17 cellular contexts compared by ENCODE assay signal in the genomic region with DNA sequence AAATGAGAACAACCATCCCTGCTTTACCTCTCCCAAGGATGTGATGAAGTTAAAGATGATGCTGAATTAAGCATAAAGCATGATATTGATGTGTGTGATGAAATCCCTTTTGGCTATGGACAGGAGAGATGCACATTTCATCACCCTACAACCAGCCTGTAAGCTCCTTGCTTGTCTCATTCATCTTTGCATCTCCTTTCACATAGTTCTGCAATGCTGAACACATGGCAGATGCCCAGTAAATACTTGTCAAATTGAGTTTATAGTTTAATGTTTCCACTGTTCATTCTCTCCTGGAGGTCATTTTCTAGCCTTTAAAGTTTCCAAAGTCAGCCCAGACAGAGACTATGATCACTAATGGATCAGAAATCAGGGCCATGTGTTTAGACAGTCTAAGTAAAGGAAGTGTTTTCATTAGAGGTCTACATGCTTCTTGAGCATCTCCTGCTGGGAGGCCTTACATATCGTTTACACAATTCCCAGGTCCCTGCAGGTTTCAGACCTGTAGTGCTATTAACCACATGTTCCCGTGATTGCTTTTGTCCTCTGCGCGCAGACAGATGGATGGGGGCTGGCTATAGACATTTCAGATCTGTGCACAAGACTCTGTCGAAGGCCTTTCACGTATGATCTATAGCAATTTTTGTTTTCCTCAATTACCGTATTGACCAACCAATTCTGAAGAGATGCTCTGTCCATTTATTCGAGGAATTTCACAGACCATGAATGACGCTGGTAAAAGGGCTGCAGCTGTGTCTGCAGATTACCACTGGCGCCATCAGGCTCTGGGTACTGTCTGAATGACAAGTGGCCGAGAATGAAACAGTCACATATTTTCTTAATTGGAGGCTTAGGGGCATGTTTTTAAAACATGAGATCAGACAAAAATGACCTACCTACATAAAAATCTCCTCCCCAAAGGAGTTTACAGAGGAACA. TPM values are rescaled to one million over a fixed set of nuclear protein-coding genes. Genes with fewer than 3 reads are reported as not detected.
A peak's percentile ranks its signal among the peaks of the same experiment; 100 is the strongest.
DNase-seq lines count a peak whose midpoint lies in the region; TF ChIP-seq lines count a peak whose summit lies in the region.
"Had no signal": no experiment of that assay in that cellular context is flagged by ENCODE, and none has a peak within 500 bp of the region (broad histone marks: within the 10 kb centered on the region; RNA-seq: fewer than 3 reads in every experiment).

No MANE protein-coding gene starts in this region.

- no peak overlapping the region for H3K27ac ChIP-seq in CD4-positive, alpha-beta memory T cell (ENCODE audit: low read depth, low read length)
- H3K27ac ChIP-seq: parathyroid adenoma had no signal

- H3K4me1 ChIP-seq in CD4-positive, alpha-beta memory T cell (ENCODE audit: insufficient read depth, low read length), result no peaks in the 10 kb centered on the region
- H3K4me1 ChIP-seq: parathyroid adenoma had no signal

- H3K9me3 ChIP-seq in CD4-positive, alpha-beta memory T cell (ENCODE audit: control insufficient read depth in 1 of 2, low read length in 2 of 2), result no peaks in the 10 kb centered on the region
- H3K9me3 ChIP-seq: mucosa of descending colon had no signal

- H3K27ac Mint-ChIP-seq in CD4-positive, alpha-beta memory T cell, result peak overlapping the region in 4 of 7 donors; percentile 31 to 81 (median 40)
- H3K27ac Mint-ChIP-seq in immature natural killer cell, result no peak overlapping the region
- H3K27ac Mint-ChIP-seq: activated CD8-positive, alpha-beta T cell treated with anti-CD3 and anti-CD28 coated beads, Interleukin-2, amount 10 ng/mL, durations not matched to agents 7 days and 5 days; activated naive CD4-positive, alpha-beta T cell treated with anti-CD3 and anti-CD28 coated beads for 36 hours; endodermal cell had no signal

- H3K9me3 Mint-ChIP-seq in CD4-positive, alpha-beta memory T cell, result peaks cover 0 to 1% (median 0%) of the 10 kb centered on the region in 8 donors
- H3K9me3 Mint-ChIP-seq in immature natural killer cell, result no peaks in the 10 kb centered on the region
- H3K9me3 Mint-ChIP-seq: activated naive CD4-positive, alpha-beta T cell treated with anti-CD3 and anti-CD28 coated beads for 36 hours; endodermal cell had no signal

- H3K36me3 ChIP-seq in CD4-positive, alpha-beta memory T cell (ENCODE audit: insufficient read depth, low read length), result no peaks in the 10 kb centered on the region

- DNase-seq in CD4-positive, alpha-beta memory T cell, result no peak
- peak; percentile 69 to 92 (median 91) for DNase-seq in NCI-H1417 (lab: John Stamatoyannopoulos, UW)
- peak; percentile 68 for DNase-seq in NCI-H748 treated with DMSO at 0.1 percent for 48 hours (lab: John Stamatoyannopoulos, UW)
- DNase-seq in islet precursor cell, result peak; percentile 88
- DNase-seq in GM10266 (ENCODE audit: extremely low spot score), result no peak
- DNase-seq in NCI-H526 treated with DMSO at 0.1 percent for 48 hours (lab: John Stamatoyannopoulos, UW), result no peak
- DNase-seq in DMS153 (lab: John Stamatoyannopoulos, UW), result no peak
- DNase-seq in immature natural killer cell, result no peak
- DNase-seq: activated CD8-positive, alpha-beta T cell treated with anti-CD3 and anti-CD28 coated beads, Interleukin-2, amount 10 ng/mL, durations not matched to agents 7 days and 5 days; activated naive CD4-positive, alpha-beta T cell treated with anti-CD3 and anti-CD28 coated beads for 36 hours; endodermal cell; H7; mucosa of descending colon; Right ventricle myocardium superior had no signal

- POLR2A ChIA-PET in CD4-positive, alpha-beta memory T cell (lab: Charles Lee; ENCODE audit: partially characterized antibody), result no interaction called here

- no peaks in the 10 kb centered on the region for H3K27me3 ChIP-seq in CD4-positive, alpha-beta memory T cell (ENCODE audit: insufficient read depth, low read length)

- H3K27me3 Mint-ChIP-seq in CD4-positive, alpha-beta memory T cell, result no peaks in the 10 kb centered on the region
- peaks cover 0 to 2% (median 2%) of the 10 kb centered on the region in 3 donors for H3K27me3 Mint-ChIP-seq in immature natural killer cell (ENCODE audit: low read depth in 3 of 3)

- no peak overlapping the region for H3K4me3 Mint-ChIP-seq in CD4-positive, alpha-beta memory T cell
- H3K4me3 Mint-ChIP-seq in immature natural killer cell, result no peak overlapping the region
- H3K4me3 Mint-ChIP-seq: activated CD8-positive, alpha-beta T cell treated with anti-CD3 and anti-CD28 coated beads, Interleukin-2, amount 10 ng/mL, durations not matched to agents 7 days and 5 days; activated naive CD4-positive, alpha-beta T cell treated with anti-CD3 and anti-CD28 coated beads for 36 hours; endodermal cell had no signal

- no peak overlapping the region for H3K4me3 ChIP-seq in CD4-positive, alpha-beta memory T cell (ENCODE audit: low read length in 2 of 2)
- H3K4me3 ChIP-seq: mucosa of descending colon had no signal

- intact Hi-C loops in CD4-positive, alpha-beta memory T cell (cut with micrococcal nuclease), result no loop called here

- peaks cover 32 to 82% of the 10 kb centered on the region in 2 donors for H3K36me3 Mint-ChIP-seq in CD4-positive, alpha-beta memory T cell
- no peaks in the 10 kb centered on the region for H3K36me3 Mint-ChIP-seq in immature natural killer cell

- no peak for TF ChIP-seq CTCF in GM10266 (IDR thresholded peaks at IDR 0.05; ENCODE audit: control insufficient read depth, insufficient read depth, low read depth, missing control alignments)

- H3K4me1 Mint-ChIP-seq in CD4-positive, alpha-beta memory T cell, result peaks cover 0 to 3% (median 0%) of the 10 kb centered on the region in 4 donors
- H3K4me1 Mint-ChIP-seq in immature natural killer cell, result peaks cover 14 to 15% of the 10 kb centered on the region in 2 donors

- CTCF ChIA-PET in CD4-positive, alpha-beta memory T cell (lab: Charles Lee; ENCODE audit: partially characterized antibody), result interaction anchor here (1.1 to 3.0 kb wide), 3 partner anchors 11 to 496 kb away, joined by 3 to 19 read pairs (median 4); no protein-coding TSS in a partner anchor

RNA-seq across cellular contexts. Expression of a gene that starts 49.0 kb away (rescaled TPM):
- total RNA-seq in CD4-positive, alpha-beta memory T cell, result not detected
- polyA plus RNA-seq in CD4-positive, alpha-beta memory T cell, result not detected
- under 1 TPM in 2 of 3 donors, not detected in 1; 0.36 to 0.99 TPM for polyA plus RNA-seq in immature natural killer cell
- total RNA-seq: activated CD8-positive, alpha-beta T cell treated with anti-CD3 and anti-CD28 coated beads, Interleukin-2, amount 10 ng/mL, durations not matched to agents 7 days and 5 days; activated naive CD4-positive, alpha-beta T cell treated with anti-CD3 and anti-CD28 coated beads for 36 hours; glomerular endothelial cell had no signal
- polyA plus RNA-seq: keratinocyte had no signal

Comparison
In these comparisons a context has a peak if more than half of its experiments do, and no peak if none do; other contexts are left out.
1. DNase-seq: peak in NCI-H1417 (3 of 3), NCI-H748 treated with DMSO at 0.1 percent for 48 hours (single experiment) and islet precursor cell (single experiment); none in CD4-positive, alpha-beta memory T cell (0 of 5), GM10266 (single experiment), NCI-H526 treated with DMSO at 0.1 percent for 48 hours (single experiment), DMS153 (single experiment) and immature natural killer cell (0 of 3).
2. H3K27ac Mint-ChIP-seq: peak in CD4-positive, alpha-beta memory T cell (4 of 7); none in immature natural killer cell (0 of 6).